ENCODE assay signal across 1 cellular context in the genomic region with DNA sequence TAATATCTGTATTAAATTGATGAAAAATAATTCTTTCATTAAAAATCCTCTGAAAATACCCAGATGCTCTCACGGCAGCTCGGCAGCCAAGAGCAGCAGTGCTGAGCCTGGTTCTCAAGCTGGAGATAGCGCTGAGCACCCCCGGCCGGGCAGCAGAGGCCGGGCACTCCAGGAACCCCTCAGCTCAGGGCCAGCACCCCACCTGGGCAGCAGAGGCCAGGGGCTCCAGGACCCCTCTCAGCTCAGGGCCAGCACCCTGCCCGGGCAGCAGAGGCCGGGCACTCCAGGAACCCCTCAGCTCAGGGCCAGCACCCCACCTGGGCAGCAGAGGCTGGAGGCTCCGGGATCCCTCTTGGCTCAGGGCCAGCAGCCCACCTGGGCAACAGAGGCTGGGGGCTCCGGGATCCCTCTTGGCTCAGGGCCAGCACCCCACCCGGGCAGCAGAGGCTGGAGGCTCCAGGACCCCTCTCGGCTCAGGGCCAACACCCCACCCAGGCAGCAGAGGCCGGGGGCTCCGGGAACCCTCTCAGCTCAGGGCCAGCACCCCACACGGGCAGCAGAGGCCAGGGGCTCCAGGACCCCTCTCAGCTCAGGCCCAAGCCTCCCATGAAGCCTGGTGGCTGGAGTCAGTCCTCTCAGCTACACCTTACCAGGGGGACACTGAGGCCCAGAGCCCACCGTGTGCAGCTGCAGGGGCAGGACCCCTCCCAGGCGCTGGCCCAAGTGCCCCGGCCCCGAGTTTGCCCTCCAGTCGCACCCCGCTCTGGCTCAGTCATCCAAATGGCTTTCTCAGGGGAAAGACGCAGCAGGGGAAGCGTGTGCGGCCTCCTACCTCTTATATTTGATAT.
A peak's percentile ranks its signal among the peaks of the same experiment; 100 is the strongest.
TF ChIP-seq lines count a peak whose summit lies in the region.

No MANE protein-coding gene starts in this region.

TF ChIP-seq in K562, 482 proteins besides CTCF, POLR2A, EP300 and RAD21:
- TF ChIP-seq RBFOX2 (IDR thresholded peaks at IDR 0.05; ENCODE audit: low read depth, low read length) = peak; percentile 15; the same call in 1 of the 2 replicates
- no peak for TF ChIP-seq TARDBP (IDR thresholded peaks at IDR 0.05)
- TF ChIP-seq NFIC (IDR thresholded peaks at IDR 0.05) = peak; percentile 71
